In the genomic region with DNA sequence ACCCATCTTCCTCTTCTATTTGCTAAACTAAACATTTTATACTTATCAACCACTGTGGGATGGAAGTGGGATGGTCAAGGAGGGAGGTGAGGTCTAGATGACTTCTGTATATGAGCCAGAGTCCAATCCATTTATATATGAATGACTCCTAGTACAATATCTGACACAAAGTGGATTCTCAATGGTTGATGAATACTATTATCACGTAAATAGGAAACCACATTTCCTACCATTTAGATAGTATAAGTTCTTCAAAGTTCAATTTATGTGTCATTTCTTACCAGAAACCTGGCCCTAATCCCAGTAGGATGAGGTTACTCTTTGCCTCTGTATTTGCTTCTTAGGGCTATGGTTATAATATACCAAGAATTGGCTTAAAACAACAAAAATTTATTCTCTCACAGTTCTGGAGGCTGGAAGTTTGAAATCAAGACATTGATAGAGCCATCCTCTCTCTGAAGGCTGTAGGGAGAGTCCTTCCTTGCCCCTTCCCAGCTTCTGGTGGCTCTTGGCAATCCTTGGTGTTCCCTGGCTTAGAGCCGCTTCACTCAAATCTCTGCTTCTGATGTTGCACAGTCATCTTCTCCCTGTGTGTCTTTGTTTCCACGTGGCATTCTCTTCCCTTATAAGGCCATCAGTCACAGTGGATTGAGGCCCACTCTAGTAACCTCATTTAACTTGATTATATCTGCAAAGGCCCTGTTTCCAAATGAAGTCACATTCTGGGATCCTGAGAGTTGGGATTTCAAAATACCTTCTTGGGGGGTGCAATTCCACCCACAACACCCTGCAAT, we compare ENCODE assay signal across 11 cellular contexts. TPM values are rescaled to one million over a fixed set of nuclear protein-coding genes. Genes with fewer than 3 reads are reported as not detected.
DNase-seq lines count a peak whose midpoint lies in the region; ATAC-seq and TF ChIP-seq lines count a peak whose summit lies in the region.
"Had no signal": no experiment of that assay in that cellular context is flagged by ENCODE, and none has a peak within 500 bp of the region (broad histone marks: within the 10 kb centered on the region; RNA-seq: fewer than 3 reads in every experiment).

No MANE protein-coding gene starts in this region.

- ATAC-seq in right cardiac atrium: peak; percentile 60 to 77

- CTCF ChIA-PET in Caco-2 (lab: Charles Lee): interaction anchor here (0.6 kb wide), 1 partner anchor 410 kb away, joined by 3 read pairs; no protein-coding TSS in a partner anchor

- no peaks in the 10 kb centered on the region for H3K9me3 ChIP-seq in right cardiac atrium (ENCODE audit: control insufficient read depth, low read length)
- no peaks in the 10 kb centered on the region for H3K9me3 ChIP-seq in Caco-2

- DNase-seq in HFF-Myc (ENCODE audit: extremely low read depth, low read depth) (peak; percentile 49), astrocyte of the spinal cord (ENCODE audit: low read depth, low spot score) (peak; percentile 98), right cardiac atrium (peak in 2 of 3 donors; percentile 35 to 57), Caco-2 (no peak), NOMO-1 (lab: John Stamatoyannopoulos, UW; ENCODE audit: unreplicated experiment in 2 of 2) (no peak), inferior parietal cortex (ENCODE audit: extremely low spot score) (no peak)
- no peak for DNase-seq in activated effector memory CD4-positive, alpha-beta T cell treated with Interleukin-2 at 50 U/mL for 16 hours
- DNase-seq: activated CD4-positive, alpha-beta T cell treated with anti-CD3 and anti-CD28 coated beads for 1 hour; Karpas-422 had no signal

- no peaks in the 10 kb centered on the region for H3K27me3 ChIP-seq in right cardiac atrium (ENCODE audit: control insufficient read depth, insufficient read depth)
- no peaks in the 10 kb centered on the region for H3K27me3 ChIP-seq in Caco-2 (replicated peaks; ENCODE audit: control insufficient read depth, insufficient read depth, low read length)

- H3K4me3 ChIP-seq in HFF-Myc (replicated peaks; ENCODE audit: low read depth, low read length) (no peak overlapping the region), astrocyte of the spinal cord (ENCODE audit: low read depth, low read length) (no peak overlapping the region), right cardiac atrium (ENCODE audit: low read length) (no peak overlapping the region), Caco-2 (ENCODE audit: low read depth, low read length) (no peak overlapping the region)

- H3K36me3 ChIP-seq in Caco-2 (ENCODE audit: control insufficient read depth, insufficient read depth, low read length): no peaks in the 10 kb centered on the region

- no peak for TF ChIP-seq CTCF in HFF-Myc (IDR thresholded peaks at IDR 0.05; ENCODE audit: low read depth, low read length, missing control alignments)
- TF ChIP-seq CTCF in astrocyte of the spinal cord (IDR thresholded peaks at IDR 0.05; ENCODE audit: low read depth, low read length): no peak
- TF ChIP-seq CTCF in Caco-2 (IDR thresholded peaks at IDR 0.05; ENCODE audit: insufficient read depth in 1 of 2, low read depth in 1 of 2, low read length in 1 of 2, severe bottlenecking in 1 of 2, unreplicated experiment in 1 of 2): no peak

- H3K27ac ChIP-seq in right cardiac atrium (ENCODE audit: low read length): peak overlapping the region; percentile 65

- in situ Hi-C loops in astrocyte of the spinal cord (cut with HindIII; ENCODE audit: low sequenced_read_pairs): no loop called here

- peak overlapping the region; percentile 33 for H3K27ac Mint-ChIP-seq in stimulated activated naive CD8-positive, alpha-beta T cell treated with anti-CD3 and anti-CD28 coated beads, Interleukin-15, Interleukin-2, amounts not matched to agents 100 ng/mL and 50 ng/mL, for 24 hours
- H3K27ac Mint-ChIP-seq in Caco-2 (ENCODE audit: unreplicated experiment): no peak overlapping the region
- H3K27ac Mint-ChIP-seq: dendritic cell treated with granulocyte-macrophage colony-stimulating factor and Interleukin-4, amounts not matched to agents 40 ng/mL and 50 ng/mL, for 4 days had no signal

- POLR2A ChIA-PET in Caco-2 (lab: Charles Lee): no interaction called here

- peaks cover 29% of the 10 kb centered on the region for H3K4me1 Mint-ChIP-seq in stimulated activated naive CD8-positive, alpha-beta T cell treated with anti-CD3 and anti-CD28 coated beads, Interleukin-15, Interleukin-2, amounts not matched to agents 100 ng/mL and 50 ng/mL, for 24 hours (ENCODE audit: low read depth)
- H3K4me1 Mint-ChIP-seq in Caco-2 (ENCODE audit: low read depth, unreplicated experiment): no peaks in the 10 kb centered on the region

- intact Hi-C loops in right cardiac atrium (cut with DNase I): no loop called here
- intact Hi-C loops in Caco-2 (cut with micrococcal nuclease; ENCODE audit: unreplicated experiment): no loop called here

- 33% methylated on average over 3 of the region's 3 CpGs for WGBS in right cardiac atrium

- no TSS peak for BruUV-seq in Caco-2 (replicated peaks; lab: Mats Ljungman, UMichigan)

- no peaks in the 10 kb centered on the region for H3K36me3 Mint-ChIP-seq in stimulated activated naive CD8-positive, alpha-beta T cell treated with anti-CD3 and anti-CD28 coated beads, Interleukin-15, Interleukin-2, amounts not matched to agents 100 ng/mL and 50 ng/mL, for 24 hours (ENCODE audit: low read depth)
- H3K36me3 Mint-ChIP-seq in Caco-2 (ENCODE audit: insufficient read depth, unreplicated experiment): no peaks in the 10 kb centered on the region

- H3K4me1 ChIP-seq in right cardiac atrium (ENCODE audit: control insufficient read depth, insufficient read depth, low read length) (no peaks in the 10 kb centered on the region), Caco-2 (no peaks in the 10 kb centered on the region)

- H3K9me3 Mint-ChIP-seq in stimulated activated naive CD8-positive, alpha-beta T cell treated with anti-CD3 and anti-CD28 coated beads, Interleukin-15, Interleukin-2, amounts not matched to agents 100 ng/mL and 50 ng/mL, for 24 hours: no peaks in the 10 kb centered on the region
- no peaks in the 10 kb centered on the region for H3K9me3 Mint-ChIP-seq in Caco-2 (ENCODE audit: unreplicated experiment)
- H3K9me3 Mint-ChIP-seq: dendritic cell treated with granulocyte-macrophage colony-stimulating factor and Interleukin-4, amounts not matched to agents 40 ng/mL and 50 ng/mL, for 4 days had no signal

- H3K27me3 Mint-ChIP-seq in stimulated activated naive CD8-positive, alpha-beta T cell treated with anti-CD3 and anti-CD28 coated beads, Interleukin-15, Interleukin-2, amounts not matched to agents 100 ng/mL and 50 ng/mL, for 24 hours: peaks cover 15% of the 10 kb centered on the region
- H3K27me3 Mint-ChIP-seq in Caco-2 (ENCODE audit: insufficient read depth, unreplicated experiment): peaks cover 5% of the 10 kb centered on the region
- H3K27me3 Mint-ChIP-seq: dendritic cell treated with granulocyte-macrophage colony-stimulating factor and Interleukin-4, amounts not matched to agents 40 ng/mL and 50 ng/mL, for 4 days had no signal

- no peak overlapping the region for H3K4me3 Mint-ChIP-seq in stimulated activated naive CD8-positive, alpha-beta T cell treated with anti-CD3 and anti-CD28 coated beads, Interleukin-15, Interleukin-2, amounts not matched to agents 100 ng/mL and 50 ng/mL, for 24 hours
- no peak overlapping the region for H3K4me3 Mint-ChIP-seq in Caco-2 (ENCODE audit: unreplicated experiment)
- H3K4me3 Mint-ChIP-seq: dendritic cell treated with granulocyte-macrophage colony-stimulating factor and Interleukin-4, amounts not matched to agents 40 ng/mL and 50 ng/mL, for 4 days had no signal

RNA-seq across cellular contexts. Expression of a gene that starts 41.0 kb away (rescaled TPM):
- total RNA-seq in right cardiac atrium (10 to 100 TPM; 11.1 to 20.7 (median 11.5) TPM), Caco-2 (2022) (12.6 and 13.7 TPM in 2 replicates)
- 6.1 TPM for polyA plus RNA-seq in right cardiac atrium

RNA-seq across cellular contexts. Expression of a gene that starts 54.3 kb away (rescaled TPM):
- total RNA-seq in right cardiac atrium: 1 to 10 TPM; 4.1 to 6.7 (median 5.4) TPM
- 3.1 TPM for polyA plus RNA-seq in right cardiac atrium
- total RNA-seq in Caco-2 (2022): 24.7 and 25.4 TPM in 2 replicates

Comparison
In these comparisons a context has a peak if more than half of its experiments do, and no peak if none do; other contexts are left out.
1. DNase-seq: peak in HFF-Myc (single experiment), astrocyte of the spinal cord (single experiment) and right cardiac atrium (2 of 3); none in Caco-2 (0 of 2), NOMO-1 (0 of 2), inferior parietal cortex (single experiment) and activated effector memory CD4-positive, alpha-beta T cell treated with Interleukin-2 at 50 U/mL for 16 hours (single experiment).